Comparison of ENCODE assay signal across 1 cellular context in genomic region chr4:1137850-1138249, GRCh38.
A peak's percentile ranks its signal among the peaks of the same experiment; 100 is the strongest.
TF ChIP-seq lines count a peak whose summit lies in the region.

No MANE protein-coding gene starts in this region.

TF ChIP-seq in IMR-90, 13 proteins besides CTCF, POLR2A, EP300 and RAD21:
- TF ChIP-seq RCOR1 (IDR thresholded peaks at IDR 0.05; ENCODE audit: insufficient replicate concordance, low read length) (no peak), CEBPB (IDR thresholded peaks at IDR 0.05; ENCODE audit: low read depth, low read length) (peak; percentile 68)
TF ChIP-seq in IMR-90: peak in this region for 1.
